9 cellular contexts compared by ENCODE assay signal in the genomic region with DNA sequence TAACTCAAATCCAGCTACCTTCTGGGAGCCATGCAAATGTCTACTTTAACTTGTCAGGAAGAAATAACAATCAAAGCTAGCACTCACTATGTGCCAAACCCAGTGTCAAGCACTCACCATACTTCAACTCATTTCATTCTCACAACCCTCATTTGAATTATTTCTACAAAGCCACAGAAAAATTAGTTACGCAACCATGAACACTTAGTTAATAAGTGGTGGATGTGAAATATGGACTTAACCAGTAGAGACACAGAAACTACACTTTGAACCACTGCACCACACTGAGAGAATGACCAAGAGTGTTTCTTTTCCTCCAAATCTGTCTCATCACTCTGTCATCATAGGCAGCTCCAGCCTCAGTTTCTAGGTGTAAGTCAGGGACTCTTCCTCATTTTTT.
A peak's percentile ranks its signal among the peaks of the same experiment; 100 is the strongest.
DNase-seq lines count a peak whose midpoint lies in the region; ATAC-seq and TF ChIP-seq lines count a peak whose summit lies in the region.
"Had no signal": no experiment of that assay in that cellular context is flagged by ENCODE, and none has a peak within 500 bp of the region (broad histone marks: within the 10 kb centered on the region; RNA-seq: fewer than 3 reads in every experiment).

No MANE protein-coding gene starts in this region.

- no peaks in the 10 kb centered on the region for H3K27me3 ChIP-seq in suprapubic skin

- H3K4me3 ChIP-seq in suprapubic skin, result no peak overlapping the region

- DNase-seq in kidney tubule cell (ENCODE audit: low spot score) (peak; percentile 55), GM03348 (ENCODE audit: low spot score) (no peak), H4 (ENCODE audit: low spot score) (no peak), nucleus accumbens (lab: John Stamatoyannopoulos, UW) (no peak), suprapubic skin (ENCODE audit: low spot score in 2 of 2) (no peak)
- DNase-seq: NCI-H1694 treated with DMSO at 0.1 percent for 48 hours had no signal

- TF ChIP-seq EP300 in suprapubic skin (IDR thresholded peaks at IDR 0.05), result no peak

- no peaks in the 10 kb centered on the region for H3K9me3 ChIP-seq in suprapubic skin

- 100% methylated on average over 1 of the region's 1 CpG for WGBS in suprapubic skin

- no peaks in the 10 kb centered on the region for H3K4me1 ChIP-seq in suprapubic skin

- no peak overlapping the region for H3K27ac ChIP-seq in suprapubic skin

- TF ChIP-seq POLR2A in suprapubic skin (IDR thresholded peaks at IDR 0.05), result no peak

- ATAC-seq in GM19025 (IDR thresholded peaks at IDR 0.05; ENCODE audit: low read depth, unreplicated experiment), result peak; percentile 96
- peak; percentile 76 for ATAC-seq in HG02571 (IDR thresholded peaks at IDR 0.05; ENCODE audit: unreplicated experiment)
- peak; percentile 93 for ATAC-seq in HG03342 (IDR thresholded peaks at IDR 0.05; ENCODE audit: unreplicated experiment)

- TF ChIP-seq CTCF in suprapubic skin (IDR thresholded peaks at IDR 0.05), result no peak

- H3K36me3 ChIP-seq in suprapubic skin, result no peaks in the 10 kb centered on the region
